ENCODE assay signal across 1 cellular context in the genomic region with DNA sequence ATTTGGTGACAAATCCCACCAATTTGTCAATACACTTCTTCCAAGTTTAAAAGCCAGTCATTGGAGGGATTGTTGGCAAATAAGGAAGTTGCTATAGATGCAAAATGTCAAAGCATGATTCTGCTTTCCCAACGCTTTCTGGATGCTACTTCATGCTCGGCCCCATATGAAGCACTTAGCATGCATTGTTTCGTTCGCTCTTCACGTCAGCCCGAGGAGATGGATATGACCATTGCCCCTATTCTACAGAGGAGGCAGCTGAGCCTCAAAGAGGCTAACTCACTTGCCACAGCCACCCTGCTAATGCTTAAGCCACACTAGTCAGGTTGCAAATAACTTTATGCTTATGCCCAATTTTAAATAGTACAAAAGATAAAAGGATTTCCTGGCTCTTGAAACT.
TF ChIP-seq lines count a peak whose summit lies in the region.

No MANE protein-coding gene starts in this region.

TF ChIP-seq in H1, 55 proteins besides CTCF, POLR2A, EP300 and RAD21:
- TF ChIP-seq SIX5 (IDR thresholded peaks at IDR 0.05; ENCODE audit: low read depth, low read length) = no peak
- no peak for TF ChIP-seq CTBP2 (IDR thresholded peaks at IDR 0.05; ENCODE audit: borderline replicate concordance, insufficient read depth, insufficient read length, low read length)
- no peak for TF ChIP-seq TAF7 (optimal IDR thresholded peaks at IDR 0.05; ENCODE audit: borderline replicate concordance, low read depth, low read length)
- TF ChIP-seq CREB1 (IDR thresholded peaks at IDR 0.05) = no peak
- TF ChIP-seq TAF1 (IDR thresholded peaks at IDR 0.05; ENCODE audit: low read depth, low read length) = no peak
- no peak for TF ChIP-seq POLR2AphosphoS5 (IDR thresholded peaks at IDR 0.05; ENCODE audit: low read depth, low read length)
- no peak for TF ChIP-seq CBX5 (IDR thresholded peaks at IDR 0.05; ENCODE audit: low read depth, low read length)
- no peak for TF ChIP-seq TEAD4 (IDR thresholded peaks at IDR 0.05; ENCODE audit: low read depth, low read length)
- TF ChIP-seq SAP30 (IDR thresholded peaks at IDR 0.05; ENCODE audit: insufficient read depth, insufficient replicate concordance, low read length) = no peak
- no peak for TF ChIP-seq GABPA (IDR thresholded peaks at IDR 0.05; ENCODE audit: borderline replicate concordance, insufficient read depth, low read length)
- no peak for TF ChIP-seq BRCA1 (IDR thresholded peaks at IDR 0.05; ENCODE audit: low read depth, low read length)
- no peak for TF ChIP-seq SUZ12 (IDR thresholded peaks at IDR 0.05; ENCODE audit: low read length)
- TF ChIP-seq ZNF274 (IDR thresholded peaks at IDR 0.05; ENCODE audit: borderline replicate concordance, extremely low read depth, low read length) = no peak
- no peak for TF ChIP-seq SP4 (IDR thresholded peaks at IDR 0.05; ENCODE audit: low read length)
- TF ChIP-seq HDAC2 (IDR thresholded peaks at IDR 0.05; ENCODE audit: borderline replicate concordance in 1 of 2, low read depth in 2 of 2, low read length in 2 of 2) = no peak
- TF ChIP-seq KDM4A (IDR thresholded peaks at IDR 0.05; ENCODE audit: low read depth, low read length, severe bottlenecking) = no peak
- TF ChIP-seq CBX8 (IDR thresholded peaks at IDR 0.05; ENCODE audit: borderline replicate concordance, low read depth, low read length) = no peak
- TF ChIP-seq, protein P1, sequence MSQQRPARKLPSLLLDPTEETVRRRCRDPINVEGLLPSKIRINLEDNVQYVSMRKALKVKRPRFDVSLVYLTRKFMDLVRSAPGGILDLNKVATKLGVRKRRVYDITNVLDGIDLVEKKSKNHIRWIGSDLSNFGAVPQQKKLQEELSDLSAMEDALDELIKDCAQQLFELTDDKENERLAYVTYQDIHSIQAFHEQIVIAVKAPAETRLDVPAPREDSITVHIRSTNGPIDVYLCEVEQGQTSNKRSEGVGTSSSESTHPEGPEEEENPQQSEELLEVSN (IDR thresholded peaks at IDR 0.05) = no peak
- no peak for TF ChIP-seq NANOG (IDR thresholded peaks at IDR 0.05; ENCODE audit: insufficient read depth, low read depth, low read length, poor library complexity, severe bottlenecking)
- no peak for TF ChIP-seq PHF8 (conservative IDR thresholded peaks at IDR 0.05; ENCODE audit: low read depth, low read length)
